8 cellular contexts compared by ENCODE assay signal in genomic region chr19:40614595-40615411, GRCh38. TPM values are rescaled to one million over a fixed set of nuclear protein-coding genes. Genes with fewer than 3 reads are reported as not detected.
A peak's percentile ranks its signal among the peaks of the same experiment; 100 is the strongest.
DNase-seq lines count a peak whose midpoint lies in the region; ATAC-seq and TF ChIP-seq lines count a peak whose summit lies in the region.

No MANE protein-coding gene starts in this region.

- CTCF ChIA-PET in activated CD4-positive, alpha-beta T cell treated with anti-CD3 and anti-CD28 coated beads for 36 hours (lab: Charles Lee) = interaction anchor here (0.7 to 4.0 kb wide), 6 partner anchors 11 to 151 kb away, joined by 3 to 18 read pairs (median 5); partner anchors contain the start of gene LTBP4

- DNase-seq in Caki2 (ENCODE audit: low read depth) (peak; percentile 99), NCI-H146 (lab: John Stamatoyannopoulos, UW) (peak; percentile 55), right lobe of liver (peak in 2 of 3 donors; percentile 65 to 66), COR-L47 (lab: John Stamatoyannopoulos, UW) (no peak)
- DNase-seq in activated CD4-positive, alpha-beta T cell treated with anti-CD3 and anti-CD28 coated beads for 36 hours = peak; percentile 98
- DNase-seq in stimulated activated CD8-positive, alpha-beta memory T cell treated with anti-CD3 and anti-CD28 coated beads, Interleukin-12 subunit alpha, Interleukin-12 subunit beta, amount 100 ng/mL, for 4 hours (ENCODE audit: low read depth) = peak; percentile 82

- in situ Hi-C loops in Caki2 (cut with HindIII; ENCODE audit: low pct_unique_long_range_greater_than_20kb, low sequenced_read_pairs) = no loop called here

- peaks cover 58% of the 10 kb centered on the region for H3K4me1 Mint-ChIP-seq in activated CD4-positive, alpha-beta T cell treated with anti-CD3 and anti-CD28 coated beads for 36 hours
- peaks cover 49% of the 10 kb centered on the region for H3K4me1 Mint-ChIP-seq in dendritic cell treated with granulocyte-macrophage colony-stimulating factor and Interleukin-4, amounts not matched to agents 40 ng/mL and 50 ng/mL, for 4 days (ENCODE audit: low read depth)

- no peaks in the 10 kb centered on the region for H3K36me3 ChIP-seq in right lobe of liver

- ATAC-seq in activated CD4-positive, alpha-beta T cell treated with anti-CD3 and anti-CD28 coated beads for 36 hours = peak; percentile 55
- ATAC-seq in right lobe of liver = peak; percentile 15 to 50 (median 26)
- ATAC-seq in GM18498 (IDR thresholded peaks at IDR 0.05; ENCODE audit: unreplicated experiment) = no peak

- no peak for TF ChIP-seq CTCF in right lobe of liver (IDR thresholded peaks at IDR 0.05)

- H3K4me3 ChIP-seq in right lobe of liver = peak overlapping the region; percentile 24 to 45 (median 28)

- no peaks in the 10 kb centered on the region for H3K9me3 ChIP-seq in right lobe of liver

- peaks cover 0 to 4% (median 0%) of the 10 kb centered on the region in 4 donors for H3K4me1 ChIP-seq in right lobe of liver

- peak overlapping the region; percentile 99 for H3K4me3 Mint-ChIP-seq in activated CD4-positive, alpha-beta T cell treated with anti-CD3 and anti-CD28 coated beads for 36 hours
- H3K4me3 Mint-ChIP-seq in dendritic cell treated with granulocyte-macrophage colony-stimulating factor and Interleukin-4, amounts not matched to agents 40 ng/mL and 50 ng/mL, for 4 days = peak overlapping the region; percentile 85

- H3K9me3 Mint-ChIP-seq in activated CD4-positive, alpha-beta T cell treated with anti-CD3 and anti-CD28 coated beads for 36 hours (ENCODE audit: low read depth) = no peaks in the 10 kb centered on the region
- H3K9me3 Mint-ChIP-seq in dendritic cell treated with granulocyte-macrophage colony-stimulating factor and Interleukin-4, amounts not matched to agents 40 ng/mL and 50 ng/mL, for 4 days = no peaks in the 10 kb centered on the region

- intact Hi-C loops in activated CD4-positive, alpha-beta T cell treated with anti-CD3 and anti-CD28 coated beads for 36 hours (cut with DNase I, micrococcal nuclease) = loop anchor here (1.0 to 10.0 kb wide), 21 partner anchors 10 to 1210 kb away; partner anchors contain the start of genes BLVRB (in 2 of the 2), AKT2 (in 1 of the 2), C19orf47 (in 1 of the 2) and HNRNPUL1 (in 1 of the 2)
- intact Hi-C loops in dendritic cell treated with granulocyte-macrophage colony-stimulating factor and Interleukin-4, amounts not matched to agents 40 ng/mL and 50 ng/mL, for 4 days (cut with micrococcal nuclease) = loop anchor here (5.0 kb wide), 1 partner anchor 43 kb away; no protein-coding TSS in a partner anchor
- intact Hi-C loops in right lobe of liver (cut with DNase I) = no loop called here

- H3K27me3 ChIP-seq in right lobe of liver = no peaks in the 10 kb centered on the region

- no peaks in the 10 kb centered on the region for H3K27me3 Mint-ChIP-seq in activated CD4-positive, alpha-beta T cell treated with anti-CD3 and anti-CD28 coated beads for 36 hours
- H3K27me3 Mint-ChIP-seq in dendritic cell treated with granulocyte-macrophage colony-stimulating factor and Interleukin-4, amounts not matched to agents 40 ng/mL and 50 ng/mL, for 4 days = peaks cover 36% of the 10 kb centered on the region

- peak overlapping the region; percentile 11 to 26 (median 21) for H3K27ac ChIP-seq in right lobe of liver

- H3K36me3 Mint-ChIP-seq in activated CD4-positive, alpha-beta T cell treated with anti-CD3 and anti-CD28 coated beads for 36 hours (ENCODE audit: low read depth) = peaks cover 35% of the 10 kb centered on the region
- peaks cover 29% of the 10 kb centered on the region for H3K36me3 Mint-ChIP-seq in dendritic cell treated with granulocyte-macrophage colony-stimulating factor and Interleukin-4, amounts not matched to agents 40 ng/mL and 50 ng/mL, for 4 days (ENCODE audit: low read depth)

- TF ChIP-seq POLR2A in right lobe of liver (IDR thresholded peaks at IDR 0.05) = no peak

- 18% methylated on average over 24 of the region's 29 CpGs for WGBS in right lobe of liver (ENCODE audit: insufficient coverage, low coverage, low lambda C conversion rate, missing lambda C conversion rate)

- peak overlapping the region; percentile 100 for H3K27ac Mint-ChIP-seq in activated CD4-positive, alpha-beta T cell treated with anti-CD3 and anti-CD28 coated beads for 36 hours
- peak overlapping the region; percentile 85 for H3K27ac Mint-ChIP-seq in dendritic cell treated with granulocyte-macrophage colony-stimulating factor and Interleukin-4, amounts not matched to agents 40 ng/mL and 50 ng/mL, for 4 days

- POLR2A ChIA-PET in activated CD4-positive, alpha-beta T cell treated with anti-CD3 and anti-CD28 coated beads for 36 hours (lab: Charles Lee) = interaction anchor here (0.5 to 1.9 kb wide), 5 partner anchors 9 to 189 kb away, joined by 3 to 7 read pairs (median 4); no protein-coding TSS in a partner anchor

RNA-seq across cellular contexts. Expression of gene LTBP4, which starts 13.6 kb away (rescaled TPM):
- total RNA-seq in Caki2 (2014; rRNA removed; shearing (Covaris generic); ENCODE audit: low replicate concordance) = 47.7 and 129 TPM in 2 replicates
- 100 to 1,000 TPM; 142 to 145 TPM for total RNA-seq in activated CD4-positive, alpha-beta T cell treated with anti-CD3 and anti-CD28 coated beads for 36 hours
- 10 to 100 TPM; 19.3 to 40.8 (median 34.4) TPM for total RNA-seq in right lobe of liver

RNA-seq across cellular contexts. Expression of gene SHKBP1, which starts 38.1 kb away (rescaled TPM):
- total RNA-seq in Caki2 (2014; rRNA removed; shearing (Covaris generic); ENCODE audit: low replicate concordance) = 92.6 and 137 TPM in 2 replicates
- total RNA-seq in activated CD4-positive, alpha-beta T cell treated with anti-CD3 and anti-CD28 coated beads for 36 hours = 100 to 1,000 TPM; 100 to 155 TPM
- 10 to 100 TPM; 16.1 to 29.0 (median 22.4) TPM for total RNA-seq in right lobe of liver

Comparison
In these comparisons a context has a peak if more than half of its experiments do, and no peak if none do; other contexts are left out.
1. intact Hi-C loops: an anchor here in activated CD4-positive, alpha-beta T cell treated with anti-CD3 and anti-CD28 coated beads for 36 hours (1.0 to 10.0 kb wide) and dendritic cell treated with granulocyte-macrophage colony-stimulating factor and Interleukin-4, amounts not matched to agents 40 ng/mL and 50 ng/mL, for 4 days (5.0 kb wide); none called in right lobe of liver.